ENCODE assay signal across 26 cellular contexts in genomic region chr7:135410546-135410942, GRCh38.
"Had no signal": no experiment of that assay in that cellular context is flagged by ENCODE, and none has a peak within 500 bp of the region (broad histone marks: within the 10 kb centered on the region; RNA-seq: fewer than 3 reads in every experiment).

No MANE protein-coding gene starts in this region.

- DNase-seq: activated CD4-positive, alpha-beta memory T cell treated with anti-CD3 and anti-CD28 coated beads, Interleukin-2, amount 10 ng/mL, durations not matched to agents 7 days and 5 days; activated CD4-positive, alpha-beta T cell treated with anti-CD3 and anti-CD28 coated beads for 1 hour; activated CD4-positive, alpha-beta T cell treated with anti-CD3 and anti-CD28 coated beads for 4 hours; activated CD4-positive, alpha-beta T cell treated with anti-CD3 and anti-CD28 coated beads, Interleukin-2, amount 10 ng/mL, durations not matched to agents 7 days and 5 days; activated CD4-positive, alpha-beta T cell treated with anti-CD3 and anti-CD28 coated beads, Interleukin-2, amount 50 U/mL, for 4 hours; activated CD8-positive, alpha-beta memory T cell treated with anti-CD3 and anti-CD28 coated beads, Interleukin-2, amount 50 U/mL, for 48 hours; activated effector memory CD4-positive, alpha-beta T cell treated with Interleukin-2 at 50 U/mL for 16 hours; activated gamma-delta T cell treated with Interleukin-2 at 50 U/mL for 16 hours; activated naive CD4-positive, alpha-beta T cell treated with anti-CD3 and anti-CD28 coated beads, Interleukin-2, amount 50 U/mL, for 16 hours; activated naive CD4-positive, alpha-beta T cell treated with Interleukin-2 at 50 U/mL for 16 hours; activated T-cell treated with anti-CD3 and anti-CD28 coated beads for 4 hours; activated T-cell treated with anti-CD3 and anti-CD28 coated beads, Interleukin-2, amount 50 U/mL, for 24 hours; activated T-cell treated with anti-CD3 and anti-CD28 coated beads, Interleukin-2, amount 50 U/mL, for 72 hours; amniotic stem cell; anterior cingulate cortex; caudate nucleus; colonic mucosa; effector CD8-positive, alpha-beta T cell; foreskin fibroblast; gastrocnemius medialis; glutamatergic neuron; heart left ventricle; T-helper 17 cell; T1000 had no signal

- H3K27me3 ChIP-seq: colonic mucosa, gastrocnemius medialis, heart left ventricle had no signal

- H3K4me3 ChIP-seq: colonic mucosa, gastrocnemius medialis, heart left ventricle had no signal

- H3K4me1 ChIP-seq: colonic mucosa, heart left ventricle had no signal

- H3K27ac ChIP-seq: colonic mucosa, gastrocnemius medialis, heart left ventricle had no signal

- H3K36me3 ChIP-seq: colonic mucosa, gastrocnemius medialis had no signal

- H3K9me3 ChIP-seq: colonic mucosa, gastrocnemius medialis, heart left ventricle had no signal

- ATAC-seq: activated T-cell treated with anti-CD3 and anti-CD28 coated beads, Interleukin-2, amount 50 U/mL, for 72 hours; esophagus mucosa; gastrocnemius medialis; heart left ventricle; T-helper 17 cell had no signal

- FAIRE-seq: astrocyte had no signal
